ENCODE assay signal across 10 cellular contexts in the genomic region with DNA sequence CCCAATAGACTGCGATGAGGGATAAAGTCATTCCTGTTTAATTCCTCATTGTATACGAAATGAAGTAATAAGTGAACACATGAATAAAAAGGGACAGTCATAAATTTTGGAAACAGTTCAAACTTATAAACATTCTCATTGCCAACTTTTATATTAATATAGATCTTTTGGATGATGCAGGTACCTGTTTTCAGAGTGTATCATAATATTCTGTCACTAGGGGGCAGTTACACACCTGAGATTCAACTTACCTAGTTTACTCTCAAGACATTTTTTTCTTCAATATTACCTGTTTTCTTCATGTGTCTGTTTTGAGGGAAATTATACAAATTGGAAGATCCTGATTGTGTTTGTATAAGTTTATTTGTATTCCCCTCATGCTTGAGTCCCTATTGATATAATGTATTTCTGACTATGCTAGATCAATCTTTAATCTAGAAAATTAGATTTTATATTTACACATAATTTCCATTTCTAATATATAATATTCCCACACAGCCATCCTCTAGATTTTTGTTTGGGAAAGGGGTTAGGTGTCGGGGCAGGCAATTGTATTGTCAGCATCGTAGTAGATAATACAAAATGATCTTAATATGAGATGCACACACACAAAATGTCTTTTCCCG. TPM values are rescaled to one million over a fixed set of nuclear protein-coding genes. Genes with fewer than 3 reads are reported as not detected.
DNase-seq lines count a peak whose midpoint lies in the region; ATAC-seq and TF ChIP-seq lines count a peak whose summit lies in the region.
"Had no signal": no experiment of that assay in that cellular context is flagged by ENCODE, and none has a peak within 500 bp of the region (broad histone marks: within the 10 kb centered on the region; RNA-seq: fewer than 3 reads in every experiment).

No MANE protein-coding gene starts in this region.

- no peak for ATAC-seq in HG03135 (IDR thresholded peaks at IDR 0.05; ENCODE audit: unreplicated experiment)
- no peak for ATAC-seq in HG02840 (IDR thresholded peaks at IDR 0.05; ENCODE audit: low FRiP score, unreplicated experiment)
- ATAC-seq: mucosa of descending colon had no signal

- H3K36me3 ChIP-seq in breast epithelium, result no peaks in the 10 kb centered on the region
- H3K36me3 ChIP-seq: brain microvascular endothelial cell had no signal

- no peak overlapping the region for H3K4me3 Mint-ChIP-seq in nephron progenitor cell

- H3K27me3 ChIP-seq in breast epithelium, result no peaks in the 10 kb centered on the region
- H3K27me3 ChIP-seq: brain microvascular endothelial cell had no signal

- peaks cover 68% of the 10 kb centered on the region for H3K36me3 Mint-ChIP-seq in nephron progenitor cell (ENCODE audit: low read depth)

- H3K4me3 ChIP-seq in breast epithelium, result no peak overlapping the region
- H3K4me3 ChIP-seq: mucosa of descending colon had no signal

- H3K27ac Mint-ChIP-seq in nephron progenitor cell, result no peak overlapping the region

- H3K4me1 ChIP-seq in breast epithelium, result no peaks in the 10 kb centered on the region

- H3K27ac ChIP-seq in breast epithelium, result no peak overlapping the region
- H3K27ac ChIP-seq: brain microvascular endothelial cell had no signal

- TF ChIP-seq CTCF in breast epithelium (IDR thresholded peaks at IDR 0.05), result peak in 2 of 3 donors; percentile 37 to 52
- TF ChIP-seq CTCF in nephron progenitor cell (IDR thresholded peaks at IDR 0.05), result peak; percentile 43

- no peaks in the 10 kb centered on the region for H3K4me1 Mint-ChIP-seq in nephron progenitor cell

- no peaks in the 10 kb centered on the region for H3K9me3 ChIP-seq in breast epithelium
- H3K9me3 ChIP-seq: mucosa of descending colon had no signal

- peak; percentile 54 for DNase-seq in DMS53 treated with DMSO at 0.1 percent for 48 hours (lab: John Stamatoyannopoulos, UW; ENCODE audit: unreplicated experiment)
- DNase-seq in HT-29 (ENCODE audit: low spot score), result peak; percentile 54
- no peak for DNase-seq in breast epithelium (ENCODE audit: low spot score in 2 of 2)
- no peak for DNase-seq in nephron progenitor cell
- no peak for DNase-seq in activated CD4-positive, CD25-positive, alpha-beta regulatory T cell treated with anti-CD3 and anti-CD28 coated beads, Interleukin-2, amount 50 U/mL, for 72 hours
- no peak for DNase-seq in ecto neural progenitor cell (ENCODE audit: low spot score)
- DNase-seq: brain microvascular endothelial cell, mucosa of descending colon had no signal

- no peak for TF ChIP-seq POLR2A in breast epithelium (IDR thresholded peaks at IDR 0.05)

- H3K27me3 Mint-ChIP-seq in nephron progenitor cell (ENCODE audit: low read depth, poor library complexity), result no peaks in the 10 kb centered on the region

- peaks cover 9% of the 10 kb centered on the region for H3K9me3 Mint-ChIP-seq in nephron progenitor cell

- intact Hi-C loops in breast epithelium (cut with DNase I; ENCODE audit: low total_unique reads), result no loop called here

RNA-seq across cellular contexts. Expression of a gene that starts 18.3 kb away (rescaled TPM):
- 5.3 and 7.5 TPM in 2 replicates for total RNA-seq in HT-29 (2014; rRNA removed; shearing (Covaris generic))
- total RNA-seq in breast epithelium, result 10 to 100 TPM; 12.5 to 18.3 (median 15.2) TPM

Comparison
In these comparisons a context has a peak if more than half of its experiments do, and no peak if none do; other contexts are left out.
1. DNase-seq: peak in DMS53 treated with DMSO at 0.1 percent for 48 hours (single experiment) and HT-29 (single experiment); none in breast epithelium (0 of 2), nephron progenitor cell (single experiment), activated CD4-positive, CD25-positive, alpha-beta regulatory T cell treated with anti-CD3 and anti-CD28 coated beads, Interleukin-2, amount 50 U/mL, for 72 hours (single experiment) and ecto neural progenitor cell (single experiment).